ENCODE assay signal across 11 cellular contexts in the genomic region with DNA sequence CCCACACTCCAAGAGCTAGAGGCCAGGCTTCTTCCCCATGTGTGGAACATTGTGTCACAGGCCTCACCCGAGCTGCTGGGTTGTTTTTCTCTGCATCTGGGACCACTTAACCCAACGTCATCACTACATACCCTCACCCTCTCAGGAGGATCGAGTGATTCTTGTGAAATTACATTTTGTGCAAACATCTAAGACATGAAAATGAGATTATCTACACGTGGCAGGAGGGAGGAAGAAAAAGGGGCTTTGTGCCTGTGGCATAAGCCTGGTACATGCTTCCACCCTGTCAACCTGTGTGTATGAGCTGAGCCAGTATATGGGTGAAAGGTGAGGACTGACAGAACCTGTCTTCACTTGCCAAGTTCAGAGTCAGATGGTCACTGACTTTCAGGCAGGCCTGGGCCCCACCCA. TPM values are rescaled to one million over a fixed set of nuclear protein-coding genes. Genes with fewer than 3 reads are reported as not detected.
A peak's percentile ranks its signal among the peaks of the same experiment; 100 is the strongest.
DNase-seq lines count a peak whose midpoint lies in the region; ATAC-seq and TF ChIP-seq lines count a peak whose summit lies in the region.
"Had no signal": no experiment of that assay in that cellular context is flagged by ENCODE, and none has a peak within 500 bp of the region (broad histone marks: within the 10 kb centered on the region; RNA-seq: fewer than 3 reads in every experiment).

No MANE protein-coding gene starts in this region.

- H3K36me3 ChIP-seq in body of pancreas (replicated peaks in 1 of 2; ENCODE audit: insufficient read depth in 1 of 2, low read depth in 2 of 2), result peaks cover 0 to 6% of the 10 kb centered on the region in 2 donors
- peaks cover 6 to 23% (median 22%) of the 10 kb centered on the region in 4 donors for H3K36me3 ChIP-seq in liver (ENCODE audit: control insufficient read depth in 4 of 4, insufficient read depth in 3 of 4, low read depth in 1 of 4, low read length in 3 of 4)
- H3K36me3 ChIP-seq in tibial nerve, result peaks cover 0 to 29% (median 6%) of the 10 kb centered on the region in 3 donors

- H3K27ac Mint-ChIP-seq in activated T-cell treated with anti-CD3 and anti-CD28 coated beads, Interleukin-2, amount 50 U/mL, for 24 hours, result peak overlapping the region; percentile 98

- H3K4me3 ChIP-seq in body of pancreas (no peak overlapping the region), liver (ENCODE audit: low read depth in 1 of 3, low read length in 3 of 3) (peak overlapping the region in 2 of 3 donors; percentile 73 to 98), tibial nerve (peak overlapping the region in 1 of 4 donors; percentile 100)

- peak overlapping the region in 3 of 4 donors; percentile 89 to 95 (median 91) for H3K27ac ChIP-seq in body of pancreas
- peak overlapping the region; percentile 98 to 99 for H3K27ac ChIP-seq in liver (ENCODE audit: low read depth in 1 of 2, low read length in 2 of 2)
- H3K27ac ChIP-seq in tibial nerve, result peak overlapping the region; percentile 93 to 100 (median 99)

- TF ChIP-seq CTCF in body of pancreas (IDR thresholded peaks at IDR 0.05), result no peak
- no peak for TF ChIP-seq CTCF in liver (IDR thresholded peaks at IDR 0.05; ENCODE audit: low read depth, low read length, missing input control)
- no peak for TF ChIP-seq CTCF in tibial nerve (IDR thresholded peaks at IDR 0.05)

- DNase-seq in activated T-cell treated with anti-CD3 and anti-CD28 coated beads, Interleukin-2, amount 50 U/mL, for 24 hours, result no peak
- DNase-seq in activated T-cell treated with anti-CD3 and anti-CD28 coated beads, Interleukin-2, amount 50 U/mL, for 1 hour, result no peak
- DNase-seq in body of pancreas, result no peak
- DNase-seq in tibial nerve (ENCODE audit: low spot score in 2 of 2), result peak in 1 of 2 donors; percentile 68
- DNase-seq in iPS-NIHi11 (ENCODE audit: low spot score), result no peak
- DNase-seq: COR-L47; SHP77; stimulated activated CD4-positive, alpha-beta T cell treated with anti-CD3 and anti-CD28 coated beads, Interleukin-4, amount 100 ng/mL, for 24 hours had no signal

- H3K4me1 ChIP-seq in body of pancreas, result peaks cover 41% of the 10 kb centered on the region
- H3K4me1 ChIP-seq in liver (ENCODE audit: control insufficient read depth in 4 of 4, insufficient read depth in 4 of 4, low read length in 3 of 4), result peaks cover 9 to 64% (median 46%) of the 10 kb centered on the region in 4 donors
- H3K4me1 ChIP-seq in tibial nerve, result peaks cover 0 to 43% (median 14%) of the 10 kb centered on the region in 4 donors

- peak overlapping the region; percentile 91 for H3K4me3 Mint-ChIP-seq in activated T-cell treated with anti-CD3 and anti-CD28 coated beads, Interleukin-2, amount 50 U/mL, for 24 hours

- no peaks in the 10 kb centered on the region for H3K9me3 ChIP-seq in body of pancreas
- H3K9me3 ChIP-seq in liver (ENCODE audit: control insufficient read depth in 4 of 4, low read length in 3 of 4), result no peaks in the 10 kb centered on the region
- H3K9me3 ChIP-seq in tibial nerve, result no peaks in the 10 kb centered on the region

- H3K9me3 Mint-ChIP-seq in activated T-cell treated with anti-CD3 and anti-CD28 coated beads, Interleukin-2, amount 50 U/mL, for 24 hours, result no peaks in the 10 kb centered on the region

- peak in 1 of 2 donors; percentile 32 for TF ChIP-seq RAD21 in liver (IDR thresholded peaks at IDR 0.05)

- peaks cover 45% of the 10 kb centered on the region for H3K36me3 Mint-ChIP-seq in activated T-cell treated with anti-CD3 and anti-CD28 coated beads, Interleukin-2, amount 50 U/mL, for 24 hours (ENCODE audit: low read depth)

- peak overlapping the region; percentile 91 to 97 for H3K9ac ChIP-seq in liver (ENCODE audit: low read depth in 1 of 2, low read length in 2 of 2)

- H3K27me3 Mint-ChIP-seq in activated T-cell treated with anti-CD3 and anti-CD28 coated beads, Interleukin-2, amount 50 U/mL, for 24 hours, result no peaks in the 10 kb centered on the region

- peak in 1 of 2 donors; percentile 82 for TF ChIP-seq EP300 in tibial nerve (IDR thresholded peaks at IDR 0.05)

- intact Hi-C loops in body of pancreas (cut with DNase I), result no loop called here

- ATAC-seq in body of pancreas, result no peak
- no peak for ATAC-seq in HG02938 (IDR thresholded peaks at IDR 0.05; ENCODE audit: unreplicated experiment)
- no peak for ATAC-seq in HG03095 (IDR thresholded peaks at IDR 0.05; ENCODE audit: unreplicated experiment)

- H3K4me1 Mint-ChIP-seq in activated T-cell treated with anti-CD3 and anti-CD28 coated beads, Interleukin-2, amount 50 U/mL, for 24 hours (ENCODE audit: low read depth), result peaks cover 26% of the 10 kb centered on the region

- WGBS in body of pancreas, 2 donors, result 22 to 30% methylated on average over 4 of the region's 4 CpGs
- WGBS in liver, result 18% methylated on average over 4 of the region's 4 CpGs
- WGBS in tibial nerve, 2 donors, result 36 to 37% methylated on average over 4 of the region's 4 CpGs

- no peaks in the 10 kb centered on the region for H3K27me3 ChIP-seq in body of pancreas
- H3K27me3 ChIP-seq in liver (ENCODE audit: control insufficient read depth in 4 of 4, insufficient read depth in 4 of 4, low read length in 3 of 4), result no peaks in the 10 kb centered on the region
- no peaks in the 10 kb centered on the region for H3K27me3 ChIP-seq in tibial nerve

- peak in 1 of 3 donors; percentile 5 for TF ChIP-seq POLR2A in body of pancreas (IDR thresholded peaks at IDR 0.05)
- no peak for TF ChIP-seq POLR2A in tibial nerve (IDR thresholded peaks at IDR 0.05)

TF ChIP-seq in liver, 16 proteins besides CTCF, POLR2A, EP300 and RAD21 (continues in another document):
- TF ChIP-seq, protein P1, sequence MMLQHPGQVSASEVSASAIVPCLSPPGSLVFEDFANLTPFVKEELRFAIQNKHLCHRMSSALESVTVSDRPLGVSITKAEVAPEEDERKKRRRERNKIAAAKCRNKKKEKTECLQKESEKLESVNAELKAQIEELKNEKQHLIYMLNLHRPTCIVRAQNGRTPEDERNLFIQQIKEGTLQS (IDR thresholded peaks at IDR 0.05), result no peak
- TF ChIP-seq, protein P2, sequence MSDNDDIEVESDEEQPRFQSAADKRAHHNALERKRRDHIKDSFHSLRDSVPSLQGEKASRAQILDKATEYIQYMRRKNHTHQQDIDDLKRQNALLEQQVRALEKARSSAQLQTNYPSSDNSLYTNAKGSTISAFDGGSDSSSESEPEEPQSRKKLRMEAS (IDR thresholded peaks at IDR 0.05), result peak; percentile 52
- TF ChIP-seq YY1 (IDR thresholded peaks at IDR 0.05), result no peak
- TF ChIP-seq ZBTB33 (IDR thresholded peaks at IDR 0.05), result peak; percentile 26
- peak in 1 of 2 donors; percentile 38 for TF ChIP-seq GABPA (IDR thresholded peaks at IDR 0.05 in 1 of 2, conservative IDR thresholded peaks at IDR 0.05 in 1 of 2)
- TF ChIP-seq HNF4A (conservative IDR thresholded peaks at IDR 0.05), result peak; percentile 21 to 37
- no peak for TF ChIP-seq FOXA1 (IDR thresholded peaks at IDR 0.05)
- TF ChIP-seq EGR1 (IDR thresholded peaks at IDR 0.05; ENCODE audit: low read depth in 2 of 2), result no peak
- TF ChIP-seq JUND (IDR thresholded peaks at IDR 0.05), result peak in 1 of 2 donors; percentile 21
- peak; percentile 92 to 93 for TF ChIP-seq RXRA (IDR thresholded peaks at IDR 0.05)
- peak; percentile 83 for TF ChIP-seq SP1 (IDR thresholded peaks at IDR 0.05)

RNA-seq across cellular contexts. Expression of gene CPT2, which starts 1.6 kb away (rescaled TPM):
- total RNA-seq in body of pancreas (10 to 100 TPM; 14.5 to 15.6 TPM), liver (10 to 100 TPM; 27.4 to 82.7 TPM), tibial nerve (10 to 100 TPM; 17.2 to 28.8 (median 21.7) TPM)
- polyA plus RNA-seq in liver, result 100 to 1,000 TPM in 1 of 2 donors, 10 to 100 TPM in 1; 66.8 to 109 TPM

RNA-seq across cellular contexts. Expression of gene CZIB, which starts 22.2 kb away (rescaled TPM):
- total RNA-seq in body of pancreas (10 to 100 TPM; 14.5 to 18.9 TPM), liver (10 to 100 TPM; 19.8 to 29.8 TPM), tibial nerve (10 to 100 TPM; 49.2 to 67.7 (median 64.7) TPM)
- 10 to 100 TPM; 20.9 to 32.3 TPM for polyA plus RNA-seq in liver

RNA-seq across cellular contexts. Expression of gene MAGOH, which starts 40.1 kb away (rescaled TPM):
- 10 to 100 TPM in 1 of 2 donors, 1 to 10 TPM in 1; 9.6 to 15.2 TPM for total RNA-seq in body of pancreas
- total RNA-seq in liver, result 10 to 100 TPM; 16.4 to 32.5 TPM
- polyA plus RNA-seq in liver, result 10 to 100 TPM; 21.2 to 31.8 TPM
- total RNA-seq in tibial nerve, result 10 to 100 TPM; 11.6 to 18.6 (median 16.8) TPM

RNA-seq across cellular contexts. Expression of gene SLC1A7, which starts 55.8 kb away (rescaled TPM):
- total RNA-seq in body of pancreas, result not detected
- total RNA-seq in liver, result under 1 TPM; 0.28 to 0.59 TPM
- polyA plus RNA-seq in liver, result under 1 TPM; 0.21 to 0.67 TPM
- 1 to 10 TPM in 1 of 4 donors, under 1 TPM in 1, not detected in 2; 0.66 to 1.6 TPM for total RNA-seq in tibial nerve

Comparison
In these comparisons a context has a peak if more than half of its experiments do, and no peak if none do; other contexts are left out.
1. H3K4me3 ChIP-seq: peak in liver (2 of 3); none in body of pancreas (0 of 2).
2. Peak in every context shown above with its lines, with median percentiles within 50 percentile points of each other: H3K27ac ChIP-seq.